Comparison of ENCODE assay signal across 8 cellular contexts in the genomic region with DNA sequence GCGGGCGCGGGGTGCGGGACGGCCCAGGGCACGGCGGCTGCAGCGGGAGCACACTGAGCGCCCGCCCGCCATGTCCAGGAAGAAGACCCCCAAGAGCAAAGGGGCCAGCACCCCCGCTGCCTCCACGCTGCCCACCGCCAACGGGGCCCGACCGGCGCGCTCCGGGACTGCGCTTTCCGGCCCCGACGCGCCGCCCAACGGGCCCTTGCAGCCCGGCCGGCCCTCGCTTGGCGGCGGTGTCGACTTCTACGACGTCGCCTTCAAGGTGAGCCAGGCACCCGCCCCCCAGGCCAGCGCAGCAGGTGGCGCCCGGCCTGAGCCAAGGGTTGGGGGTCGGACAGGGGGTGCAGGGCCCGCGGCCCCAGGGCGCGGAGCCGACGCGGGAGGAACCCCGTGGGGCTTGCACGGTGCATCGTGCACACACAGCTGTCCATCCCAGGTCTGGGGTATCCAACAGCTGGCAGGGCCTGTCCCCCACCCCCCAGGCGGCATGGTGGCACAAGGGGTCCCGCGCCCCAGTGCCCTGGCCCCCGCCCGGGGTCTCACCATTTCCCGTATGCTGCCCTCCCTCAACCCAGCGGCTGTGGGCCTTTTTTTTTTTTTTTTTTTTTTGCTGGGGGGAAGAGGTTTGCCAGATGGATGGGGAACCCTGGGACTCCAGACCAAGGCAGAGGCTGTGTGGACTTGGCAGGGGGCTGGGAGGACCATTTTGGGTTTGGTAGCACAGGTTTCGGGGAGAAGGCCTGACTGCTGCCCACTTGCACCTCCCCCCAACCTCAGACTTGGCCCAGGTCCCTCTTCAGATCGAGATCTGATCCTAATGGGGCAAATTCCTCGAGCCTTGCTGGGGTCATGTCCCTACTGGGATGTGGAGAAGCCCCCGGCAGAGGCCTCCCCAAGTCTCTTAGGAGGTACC. TPM values are rescaled to one million over a fixed set of nuclear protein-coding genes. Genes with fewer than 3 reads are reported as not detected.
DNase-seq lines count a peak whose midpoint lies in the region; ATAC-seq and TF ChIP-seq lines count a peak whose summit lies in the region.

No MANE protein-coding gene starts in this region.

- H2BK20ac ChIP-seq in IMR-90 (ENCODE audit: low read depth, low read length): no peak overlapping the region

- ATAC-seq in IMR-90 (ENCODE audit: low read depth) (peak; percentile 17), HG03039 (IDR thresholded peaks at IDR 0.05; ENCODE audit: unreplicated experiment) (no peak), HG03025 (IDR thresholded peaks at IDR 0.05; ENCODE audit: low FRiP score, unreplicated experiment) (no peak)

- H3K4me1 ChIP-seq in IMR-90 (ENCODE audit: control insufficient read depth, insufficient read depth, low read length) (peaks cover 40% of the 10 kb centered on the region), tibial artery (peaks cover 5 to 65% (median 46%) of the 10 kb centered on the region in 4 donors)

- no peaks in the 10 kb centered on the region for H3K9me3 Mint-ChIP-seq in activated naive CD8-positive, alpha-beta T cell treated with anti-CD3 and anti-CD28 coated beads for 36 hours

- H3K27ac ChIP-seq in IMR-90 (ENCODE audit: insufficient read depth, low read length) (no peak overlapping the region; the same call in 1 of the 2 replicates), tibial artery (no peak overlapping the region)

- H2AK5ac ChIP-seq in IMR-90 (ENCODE audit: low read depth, low read length): no peak overlapping the region

- H3K4me2 ChIP-seq in IMR-90 (ENCODE audit: low read depth, low read length): peak overlapping the region; percentile 70

- intact Hi-C loops in IMR-90 (cut with micrococcal nuclease): no loop called here
- intact Hi-C loops in tibial artery (cut with DNase I; ENCODE audit: low total_unique reads): no loop called here

- H3K56ac ChIP-seq in IMR-90 (ENCODE audit: extremely low read depth, insufficient read depth, low read length): no peak overlapping the region

- no peak overlapping the region for H4K91ac ChIP-seq in IMR-90 (ENCODE audit: insufficient read depth, low read depth, low read length)

- in situ Hi-C loops in IMR-90 (cut with MboI; ENCODE audit: low sequenced_read_pairs): no loop called here

- H3K18ac ChIP-seq in IMR-90 (ENCODE audit: low read depth, low read length): no peak overlapping the region

- H4K20me1 ChIP-seq in IMR-90 (ENCODE audit: insufficient read depth, low read length): peaks cover 63% of the 10 kb centered on the region

- H3K9ac ChIP-seq in IMR-90 (ENCODE audit: low read depth, low read length): no peak overlapping the region

- H3K9me1 ChIP-seq in IMR-90 (ENCODE audit: insufficient read depth, low read length): peaks cover 10% of the 10 kb centered on the region

- no peak overlapping the region for H2BK120ac ChIP-seq in IMR-90 (ENCODE audit: low read depth, low read length)

- peaks cover 26% of the 10 kb centered on the region for H3K36me3 ChIP-seq in IMR-90 (ENCODE audit: control insufficient read depth, insufficient read depth, low read length)
- peaks cover 0 to 11% (median 0%) of the 10 kb centered on the region in 3 donors for H3K36me3 ChIP-seq in tibial artery

- H3K79me1 ChIP-seq in IMR-90 (ENCODE audit: low read depth in 1 of 2, low read length in 2 of 2): peaks cover 11 to 54% of the 10 kb centered on the region in 2 experiments; a peak in 3 of 4 replicates

- TF ChIP-seq POLR2A in IMR-90 (IDR thresholded peaks at IDR 0.05; ENCODE audit: low read depth, low read length): peak; percentile 17; the same call in 1 of the 2 replicates

- no peak for TF ChIP-seq RAD21 in IMR-90 (IDR thresholded peaks at IDR 0.05; ENCODE audit: low read length)

- POLR2A ChIA-PET in IMR-90 (lab: Charles Lee; ENCODE audit: unreplicated experiment): no interaction called here

- peak overlapping the region; percentile 32; the same call in 1 of the 2 replicates for H3K23ac ChIP-seq in IMR-90 (ENCODE audit: low read depth, low read length)

- no peak for TF ChIP-seq CTCF in IMR-90 (conservative IDR thresholded peaks at IDR 0.05; ENCODE audit: low read depth, low read length)
- TF ChIP-seq CTCF in tibial artery (IDR thresholded peaks at IDR 0.05): peak in 1 of 2 experiments; percentile 37

- H3K27me3 Mint-ChIP-seq in activated naive CD8-positive, alpha-beta T cell treated with anti-CD3 and anti-CD28 coated beads for 36 hours: peaks cover 3% of the 10 kb centered on the region

- WGBS in IMR-90 (ENCODE audit: extremely low coverage in 2 of 2, insufficient read length in 1 of 2), 2 experiments: 0% methylated on average over 14 of the region's 62 CpGs; no CpG with 5 or more reads in 1 of the 2 experiments

- H2BK15ac ChIP-seq in IMR-90 (ENCODE audit: low read depth, low read length): no peak overlapping the region

- H3K27ac Mint-ChIP-seq in activated naive CD8-positive, alpha-beta T cell treated with anti-CD3 and anti-CD28 coated beads for 36 hours: peak overlapping the region; percentile 45

- peaks cover 27% of the 10 kb centered on the region for H3K4me1 Mint-ChIP-seq in activated naive CD8-positive, alpha-beta T cell treated with anti-CD3 and anti-CD28 coated beads for 36 hours

- H3K4me3 ChIP-seq in IMR-90 (ENCODE audit: insufficient read depth, low read depth, low read length): peak overlapping the region; percentile 49
- peak overlapping the region; percentile 43 to 56 for H3K4me3 ChIP-seq in tibial artery

- H3K14ac ChIP-seq in IMR-90 (replicated peaks; ENCODE audit: low read depth, low read length): no peak overlapping the region

- peak overlapping the region; percentile 91 for H2AFZ ChIP-seq in IMR-90 (replicated peaks; ENCODE audit: low read length, poor library complexity)

- H3K9me3 ChIP-seq in IMR-90 (ENCODE audit: control insufficient read depth, insufficient read depth, low read length): no peaks in the 10 kb centered on the region
- H3K9me3 ChIP-seq in tibial artery: no peaks in the 10 kb centered on the region

- CTCF ChIA-PET in IMR-90 (lab: Yijun Ruan, JAX): no interaction called here

- peaks cover 27% of the 10 kb centered on the region for H3K36me3 Mint-ChIP-seq in activated naive CD8-positive, alpha-beta T cell treated with anti-CD3 and anti-CD28 coated beads for 36 hours

- H3K27me3 ChIP-seq in IMR-90 (ENCODE audit: control insufficient read depth, insufficient read depth, low read length) (no peaks in the 10 kb centered on the region), tibial artery (no peaks in the 10 kb centered on the region)

- no TSS peak for BruUV-seq in IMR-90 (replicated peaks; lab: Mats Ljungman, UMichigan)

- H4K8ac ChIP-seq in IMR-90 (ENCODE audit: low read depth in 2 of 2, low read length in 2 of 2): no peak overlapping the region

- H3K4ac ChIP-seq in IMR-90 (ENCODE audit: low read depth, low read length): no peak overlapping the region; the same call in 1 of the 2 replicates

- peak; percentile 54 for DNase-seq in DMS 273 treated with DMSO at 0.1 percent for 48 hours (lab: John Stamatoyannopoulos, UW)
- DNase-seq in IMR-90: no peak
- DNase-seq in activated naive CD8-positive, alpha-beta T cell treated with anti-CD3 and anti-CD28 coated beads for 36 hours: peak; percentile 60
- DNase-seq in kidney tubule cell (ENCODE audit: low spot score): peak; percentile 42
- DNase-seq in tibial artery: no peak
- no peak for DNase-seq in KG1 (lab: John Stamatoyannopoulos, UW)

- H4K5ac ChIP-seq in IMR-90 (ENCODE audit: low read depth, low read length): no peak overlapping the region

- H2AK9ac ChIP-seq in IMR-90 (replicated peaks; ENCODE audit: low read depth, low read length, poor library complexity): no peak overlapping the region

- dilution Hi-C loops in IMR-90 (cut with HindIII; ENCODE audit: low sequenced_read_pairs, unreplicated experiment): no loop called here

- H3K4me3 Mint-ChIP-seq in activated naive CD8-positive, alpha-beta T cell treated with anti-CD3 and anti-CD28 coated beads for 36 hours: peak overlapping the region; percentile 34

- H2BK5ac ChIP-seq in IMR-90 (ENCODE audit: low read depth, low read length, poor library complexity, severe bottlenecking): no peak overlapping the region

TF ChIP-seq in IMR-90, 13 proteins besides CTCF, POLR2A, EP300 and RAD21 (continues in another document):
- 0 out of 2 replicates have a peak, but pooled peaks have one; percentile 2 for TF ChIP-seq MAZ (IDR thresholded peaks at IDR 0.05; ENCODE audit: borderline replicate concordance, low read depth, low read length)
- no peak for TF ChIP-seq CEBPB (IDR thresholded peaks at IDR 0.05; ENCODE audit: low read depth, low read length)

RNA-seq across cellular contexts. Expression of a gene that starts 0.5 kb away (rescaled TPM):
- 1.1 TPM in 2 replicates for total RNA-seq in IMR-90 (2012; rRNA removed)
- 4.5 and 4.8 TPM in 2 replicates for polyA plus RNA-seq in IMR-90 (2012; rRNA removed)
- 2.8 and 4.9 TPM in 2 replicates for polyA plus RNA-seq in IMR-90 (2012; cell fraction: cytosol; rRNA removed)
- polyA plus RNA-seq in IMR-90 (2012; cell fraction: nucleus; rRNA removed; ENCODE audit: low replicate concordance): 33.0 and 40.5 TPM in 2 replicates
- under 1 TPM; 0.26 to 0.35 TPM for total RNA-seq in activated naive CD8-positive, alpha-beta T cell treated with anti-CD3 and anti-CD28 coated beads for 36 hours

RNA-seq across cellular contexts. Expression of a gene that starts 6.6 kb away (rescaled TPM):
- total RNA-seq in IMR-90 (2012; rRNA removed): 26.4 and 29.6 TPM in 2 replicates
- polyA plus RNA-seq in IMR-90 (2012; rRNA removed): 52.6 and 55.1 TPM in 2 replicates
- 37.0 and 60.8 TPM in 2 replicates for polyA plus RNA-seq in IMR-90 (2012; cell fraction: cytosol; rRNA removed)
- polyA plus RNA-seq in IMR-90 (2012; cell fraction: nucleus; rRNA removed; ENCODE audit: low replicate concordance): 79.2 and 173 TPM in 2 replicates
- 10 to 100 TPM; 86.4 to 89.2 TPM for total RNA-seq in activated naive CD8-positive, alpha-beta T cell treated with anti-CD3 and anti-CD28 coated beads for 36 hours

RNA-seq across cellular contexts. Expression of a gene that starts 13.3 kb away (rescaled TPM):
- 7.9 and 15.6 TPM in 2 replicates for total RNA-seq in IMR-90 (2012; rRNA removed)
- polyA plus RNA-seq in IMR-90 (2012; rRNA removed): 97.3 and 118 TPM in 2 replicates
- 53.6 and 146 TPM in 2 replicates for polyA plus RNA-seq in IMR-90 (2012; cell fraction: cytosol; rRNA removed)
- 423 and 1,655 TPM in 2 replicates for polyA plus RNA-seq in IMR-90 (2012; cell fraction: nucleus; rRNA removed; ENCODE audit: low replicate concordance)
- total RNA-seq in activated naive CD8-positive, alpha-beta T cell treated with anti-CD3 and anti-CD28 coated beads for 36 hours: 10 to 100 TPM; 52.6 to 54.5 TPM

RNA-seq across cellular contexts. Expression of a gene that starts 47.4 kb away (rescaled TPM):
- total RNA-seq in IMR-90 (2012; rRNA removed): not detected in 2 replicates
- polyA plus RNA-seq in IMR-90 (2012; rRNA removed): 0.05 and 0.06 TPM in 2 replicates
- 0.05 and 0.09 TPM in 2 replicates for polyA plus RNA-seq in IMR-90 (2012; cell fraction: cytosol; rRNA removed)
- polyA plus RNA-seq in IMR-90 (2012; cell fraction: nucleus; rRNA removed; ENCODE audit: low replicate concordance): 0.76 and 1.1 TPM in 2 replicates
- 1 to 10 TPM; 1.8 to 3.4 TPM for total RNA-seq in activated naive CD8-positive, alpha-beta T cell treated with anti-CD3 and anti-CD28 coated beads for 36 hours

RNA-seq across cellular contexts. Expression of a gene that starts 56.3 kb away (rescaled TPM):
- total RNA-seq in IMR-90 (2012; rRNA removed): 34.4 and 50.3 TPM in 2 replicates
- polyA plus RNA-seq in IMR-90 (2012; rRNA removed): 93.7 and 94.1 TPM in 2 replicates
- 56.2 and 108 TPM in 2 replicates for polyA plus RNA-seq in IMR-90 (2012; cell fraction: cytosol; rRNA removed)
- 97.5 and 242 TPM in 2 replicates for polyA plus RNA-seq in IMR-90 (2012; cell fraction: nucleus; rRNA removed; ENCODE audit: low replicate concordance)
- 10 to 100 TPM; 89.5 to 92.3 TPM for total RNA-seq in activated naive CD8-positive, alpha-beta T cell treated with anti-CD3 and anti-CD28 coated beads for 36 hours

Comparison
In these comparisons a context has a peak if more than half of its experiments do, and no peak if none do; other contexts are left out.
1. DNase-seq: peak in DMS 273 treated with DMSO at 0.1 percent for 48 hours (single experiment), activated naive CD8-positive, alpha-beta T cell treated with anti-CD3 and anti-CD28 coated beads for 36 hours (single experiment) and kidney tubule cell (single experiment); none in IMR-90 (single experiment), tibial artery (0 of 2) and KG1 (single experiment).